9 cellular contexts compared by ENCODE assay signal in the genomic region with DNA sequence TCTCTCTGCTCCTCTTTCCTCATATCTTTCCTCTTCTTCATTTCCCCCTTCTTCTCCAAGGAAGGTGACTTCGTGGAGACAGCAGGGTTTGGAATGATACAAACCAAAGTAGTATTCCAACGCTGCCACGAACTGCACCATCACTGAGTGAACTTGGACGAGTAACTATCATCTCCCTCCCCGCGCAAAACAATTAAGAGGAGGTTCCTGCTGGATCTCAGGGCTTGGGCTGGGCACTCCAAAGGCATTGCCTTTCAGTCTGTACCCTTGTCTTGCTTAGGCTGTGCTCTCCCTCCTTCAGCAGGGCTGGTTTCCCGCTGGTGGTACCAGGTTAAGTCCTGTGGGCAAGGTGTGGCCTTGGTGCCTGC. TPM values are rescaled to one million over a fixed set of nuclear protein-coding genes. Genes with fewer than 3 reads are reported as not detected.
DNase-seq lines count a peak whose midpoint lies in the region; ATAC-seq, FAIRE-seq and TF ChIP-seq lines count a peak whose summit lies in the region.
"Had no signal": no experiment of that assay in that cellular context is flagged by ENCODE, and none has a peak within 500 bp of the region (broad histone marks: within the 10 kb centered on the region; RNA-seq: fewer than 3 reads in every experiment).

No MANE protein-coding gene starts in this region.

- H3K36me3 ChIP-seq in SK-N-SH (replicated peaks in 1 of 2; ENCODE audit: control insufficient read depth in 1 of 2, insufficient read depth in 2 of 2, low read length in 1 of 2), result no peaks in the 10 kb centered on the region
- H3K36me3 ChIP-seq in keratinocyte (ENCODE audit: control insufficient read depth in 2 of 2, extremely low read depth in 1 of 2, insufficient read depth in 2 of 2, low read length in 2 of 2), result no peaks in the 10 kb centered on the region
- no peaks in the 10 kb centered on the region for H3K36me3 ChIP-seq in mucosa of descending colon (ENCODE audit: low read depth)

- H3K4me3 Mint-ChIP-seq in activated naive CD8-positive, alpha-beta T cell, result peak overlapping the region; percentile 90
- H3K4me3 Mint-ChIP-seq in stimulated activated naive CD8-positive, alpha-beta T cell treated with anti-CD3 and anti-CD28 coated beads, Interleukin-15, amount 100 ng/mL, for 72 hours, result peak overlapping the region; percentile 84 to 86

- H4K20me1 ChIP-seq in SK-N-SH (ENCODE audit: insufficient read depth) (no peaks in the 10 kb centered on the region), keratinocyte (ENCODE audit: control insufficient read depth, extremely low read depth, insufficient read depth, low read length) (peaks cover 9% of the 10 kb centered on the region)

- H3K4me1 ChIP-seq in SK-N-SH (ENCODE audit: control insufficient read depth in 1 of 2, insufficient read depth in 2 of 2, low read depth in 1 of 2, low read length in 1 of 2) (peaks cover 4 to 32% of the 10 kb centered on the region in 2 experiments; a peak in 2 of 4 replicates), keratinocyte (ENCODE audit: control insufficient read depth, extremely low read depth, insufficient read depth, low read length) (peaks cover 31% of the 10 kb centered on the region), mucosa of descending colon (ENCODE audit: low read depth) (peaks cover 30% of the 10 kb centered on the region)

- H3K36me3 Mint-ChIP-seq in activated naive CD8-positive, alpha-beta T cell, result no peaks in the 10 kb centered on the region

- H3K9me3 Mint-ChIP-seq in activated naive CD8-positive, alpha-beta T cell (ENCODE audit: low read depth), result no peaks in the 10 kb centered on the region
- no peaks in the 10 kb centered on the region for H3K9me3 Mint-ChIP-seq in stimulated activated naive CD8-positive, alpha-beta T cell treated with anti-CD3 and anti-CD28 coated beads, Interleukin-15, amount 100 ng/mL, for 72 hours

- dilution Hi-C loops in keratinocyte (cut with MboI; ENCODE audit: extremely low pct_ligation_motif_present, low sequenced_read_pairs), result no loop called here

- H3K9me3 ChIP-seq in SK-N-SH (no peaks in the 10 kb centered on the region), keratinocyte (ENCODE audit: control insufficient read depth, low read depth, low read length) (no peaks in the 10 kb centered on the region), mucosa of descending colon (no peaks in the 10 kb centered on the region)

- 57% methylated on average over 7 of the region's 7 CpGs for WGBS in SK-N-SH (ENCODE audit: low lambda C conversion rate)

- FAIRE-seq in keratinocyte (lab: Jason Lieb, UNC), result no peak

- H3K4me2 ChIP-seq in SK-N-SH (peak overlapping the region; percentile 90), keratinocyte (ENCODE audit: control insufficient read depth, extremely low read depth, insufficient read depth, low read depth, low read length) (peak overlapping the region; percentile 92)

- TF ChIP-seq EP300 in SK-N-SH (IDR thresholded peaks at IDR 0.05; ENCODE audit: borderline replicate concordance in 1 of 2, low read depth in 1 of 2, low read length in 1 of 2), result no peak

- no peak overlapping the region for H3K27ac ChIP-seq in SK-N-SH (ENCODE audit: low read depth in 2 of 2, low read length in 1 of 2)
- H3K27ac ChIP-seq in keratinocyte (ENCODE audit: control insufficient read depth, insufficient read depth, low read length), result no peak overlapping the region

- TF ChIP-seq CTCF in SK-N-SH (IDR thresholded peaks at IDR 0.05) (no peak), keratinocyte (optimal IDR thresholded peaks at IDR 0.05 in 1 of 3, IDR thresholded peaks at IDR 0.05 in 1 of 3, conservative IDR thresholded peaks at IDR 0.05 in 1 of 3; ENCODE audit: extremely low read depth in 1 of 3, insufficient read depth in 2 of 3, low read length in 3 of 3) (no peak), mucosa of descending colon (IDR thresholded peaks at IDR 0.05) (no peak)

- H2AFZ ChIP-seq in SK-N-SH (ENCODE audit: low read depth) (peak overlapping the region; percentile 81), keratinocyte (ENCODE audit: control insufficient read depth, low read length) (peak overlapping the region; percentile 93)

- H3K79me2 ChIP-seq in SK-N-SH (ENCODE audit: insufficient read depth) (peaks cover 16% of the 10 kb centered on the region), keratinocyte (ENCODE audit: control insufficient read depth, insufficient read depth, low read length) (peaks cover 16% of the 10 kb centered on the region)

- H3K27me3 ChIP-seq in SK-N-SH (ENCODE audit: insufficient read depth) (peaks cover 10% of the 10 kb centered on the region; the same call in 1 of the 2 replicates), keratinocyte (ENCODE audit: control insufficient read depth, extremely low read depth, insufficient read depth, low read length) (peaks cover 13% of the 10 kb centered on the region)

- H3K27ac Mint-ChIP-seq in activated naive CD8-positive, alpha-beta T cell, result no peak overlapping the region
- no peak overlapping the region for H3K27ac Mint-ChIP-seq in stimulated activated naive CD8-positive, alpha-beta T cell treated with anti-CD3 and anti-CD28 coated beads, Interleukin-15, amount 100 ng/mL, for 72 hours

- peaks cover 13% of the 10 kb centered on the region for H3F3A ChIP-seq in SK-N-SH (replicated peaks; ENCODE audit: insufficient read depth)

- H3K27me3 Mint-ChIP-seq in activated naive CD8-positive, alpha-beta T cell, result peaks cover 13% of the 10 kb centered on the region
- peaks cover 54% of the 10 kb centered on the region for H3K27me3 Mint-ChIP-seq in stimulated activated naive CD8-positive, alpha-beta T cell treated with anti-CD3 and anti-CD28 coated beads, Interleukin-15, amount 100 ng/mL, for 72 hours

- peaks cover 33% of the 10 kb centered on the region for H3K4me1 Mint-ChIP-seq in activated naive CD8-positive, alpha-beta T cell (ENCODE audit: low read depth)
- H3K4me1 Mint-ChIP-seq in stimulated activated naive CD8-positive, alpha-beta T cell treated with anti-CD3 and anti-CD28 coated beads, Interleukin-15, amount 100 ng/mL, for 72 hours, result peaks cover 38% of the 10 kb centered on the region

- TF ChIP-seq RAD21 in SK-N-SH (IDR thresholded peaks at IDR 0.05; ENCODE audit: low read length), result no peak

- intact Hi-C loops in mucosa of descending colon (cut with DNase I, micrococcal nuclease), result no loop called here

- H3K4me3 ChIP-seq in SK-N-SH (ENCODE audit: low read depth in 2 of 2, low read length in 1 of 2), result peak overlapping the region; percentile 49 to 62
- peak overlapping the region; percentile 53 to 74 (median 63) for H3K4me3 ChIP-seq in keratinocyte (ENCODE audit: control insufficient read depth in 2 of 3, extremely low read depth in 1 of 3, insufficient read depth in 2 of 3, low read depth in 1 of 3, low read length in 3 of 3)
- H3K4me3 ChIP-seq in mucosa of descending colon, result no peak overlapping the region

- CTCF ChIA-PET in SK-N-SH (lab: Yijun Ruan, JAX), result interaction anchor here (0.9 to 23.6 kb wide), 2 partner anchors 9 to 114 kb away, joined by 3 to 824 read pairs; no protein-coding TSS in a partner anchor

- DNase-seq in SK-N-SH (no peak), keratinocyte (ENCODE audit: low read depth, low spot score) (no peak), mucosa of descending colon (no peak), kidney glomerular epithelial cell (lab: John Stamatoyannopoulos, UW) (no peak), AG08395 (ENCODE audit: low spot score) (no peak)
- DNase-seq in stimulated activated naive CD8-positive, alpha-beta T cell treated with anti-CD3 and anti-CD28 coated beads, Interleukin-15, amount 100 ng/mL, for 72 hours, result no peak

- no peak for ATAC-seq in SK-N-SH treated with all-trans-retinoic acid at 6 μM for 48 hours
- ATAC-seq in stimulated activated naive CD8-positive, alpha-beta T cell treated with anti-CD3 and anti-CD28 coated beads, Interleukin-15, amount 100 ng/mL, for 72 hours, result no peak
- no peak for ATAC-seq in mucosa of descending colon

- H3K9me1 ChIP-seq in keratinocyte (ENCODE audit: control insufficient read depth, extremely low read depth, insufficient read depth, low read length), result peaks cover 3% of the 10 kb centered on the region

- POLR2A ChIA-PET in SK-N-SH (lab: Yijun Ruan, JAX), result no interaction called here

- no peaks in the 10 kb centered on the region for H3K9me2 ChIP-seq in SK-N-SH

- H3K9ac ChIP-seq in SK-N-SH (no peak overlapping the region), keratinocyte (ENCODE audit: control insufficient read depth, extremely low read depth, insufficient read depth, low read length) (peak overlapping the region; percentile 59)

RNA-seq across cellular contexts. Expression of a gene that starts 0.8 kb away (rescaled TPM):
- not detected in 2 replicates for polyA plus RNA-seq in SK-N-SH (2012; rRNA removed)
- not detected in 2 replicates for polyA plus RNA-seq in SK-N-SH (2012; cell fraction: cytosol; rRNA removed)
- polyA plus RNA-seq in SK-N-SH (2012; cell fraction: nucleus; rRNA removed), result 0.05 TPM in 1 of 2 replicates, not detected in the other
- not detected in 3 replicates for polyA plus RNA-seq in keratinocyte
- not detected for polyA plus RNA-seq in keratinocyte (2011; ENCODE audit: low read depth)
- not detected in 2 replicates for polyA plus RNA-seq in keratinocyte (2011; cell fraction: cytosol; rRNA removed)
- polyA plus RNA-seq in keratinocyte (2011; cell fraction: nucleus; rRNA removed), result not detected in 2 replicates
- polyA plus RNA-seq in keratinocyte (2012; ENCODE audit: low replicate concordance), result not detected in 2 replicates
- not detected in 3 replicates for polyA minus RNA-seq in keratinocyte
- not detected for polyA minus RNA-seq in keratinocyte (2011; cell fraction: cytosol; rRNA and poly(A)+ RNA removed)
- polyA minus RNA-seq in keratinocyte (2011; cell fraction: nucleus; rRNA and poly(A)+ RNA removed), result not detected in 2 replicates
- total RNA-seq in mucosa of descending colon, result not detected
- total RNA-seq: mucosa of gallbladder had no signal

RNA-seq across cellular contexts. Expression of a gene that starts 3.2 kb away (rescaled TPM):
- polyA plus RNA-seq in SK-N-SH (2012; rRNA removed), result 11.4 and 12.3 TPM in 2 replicates
- 6.0 and 7.7 TPM in 2 replicates for polyA plus RNA-seq in SK-N-SH (2012; cell fraction: cytosol; rRNA removed)
- 34.4 and 36.9 TPM in 2 replicates for polyA plus RNA-seq in SK-N-SH (2012; cell fraction: nucleus; rRNA removed)
- polyA plus RNA-seq in keratinocyte, result 14.7 to 27.0 TPM (median 17.4 TPM) in 3 replicates
- polyA plus RNA-seq in keratinocyte (2011; ENCODE audit: low read depth), result 9.5 TPM
- 17.5 and 18.3 TPM in 2 replicates for polyA plus RNA-seq in keratinocyte (2011; cell fraction: cytosol; rRNA removed)
- 51.6 and 59.4 TPM in 2 replicates for polyA plus RNA-seq in keratinocyte (2011; cell fraction: nucleus; rRNA removed)
- polyA plus RNA-seq in keratinocyte (2012; ENCODE audit: low replicate concordance), result 18.5 and 35.6 TPM in 2 replicates
- polyA minus RNA-seq in keratinocyte, result 46.2 to 106 TPM (median 67.6 TPM) in 3 replicates
- 27.8 TPM for polyA minus RNA-seq in keratinocyte (2011; cell fraction: cytosol; rRNA and poly(A)+ RNA removed)
- 62.0 and 97.2 TPM in 2 replicates for polyA minus RNA-seq in keratinocyte (2011; cell fraction: nucleus; rRNA and poly(A)+ RNA removed)
- 10 to 100 TPM; 51.9 to 67.8 (median 62.9) TPM for total RNA-seq in mucosa of descending colon

RNA-seq across cellular contexts. Expression of a gene that starts 16.0 kb away (rescaled TPM):
- polyA plus RNA-seq in SK-N-SH (2012; rRNA removed) (0.25 and 0.29 TPM in 2 replicates), keratinocyte (0.10 to 0.42 TPM (median 0.26 TPM) in 3 replicates)
- 0.09 and 0.17 TPM in 2 replicates for polyA plus RNA-seq in SK-N-SH (2012; cell fraction: cytosol; rRNA removed)
- 0.05 and 0.13 TPM in 2 replicates for polyA plus RNA-seq in SK-N-SH (2012; cell fraction: nucleus; rRNA removed)
- polyA plus RNA-seq in keratinocyte (2011; ENCODE audit: low read depth), result 0.77 TPM
- 0.06 and 0.25 TPM in 2 replicates for polyA plus RNA-seq in keratinocyte (2011; cell fraction: cytosol; rRNA removed)
- 0.16 TPM in 1 of 2 replicates, not detected in the other for polyA plus RNA-seq in keratinocyte (2011; cell fraction: nucleus; rRNA removed)
- 0.08 and 1.5 TPM in 2 replicates for polyA plus RNA-seq in keratinocyte (2012; ENCODE audit: low replicate concordance)
- 0.46 TPM in 1 of 3 replicates, not detected in the others for polyA minus RNA-seq in keratinocyte
- not detected for polyA minus RNA-seq in keratinocyte (2011; cell fraction: cytosol; rRNA and poly(A)+ RNA removed)
- polyA minus RNA-seq in keratinocyte (2011; cell fraction: nucleus; rRNA and poly(A)+ RNA removed), result not detected in 2 replicates
- under 1 TPM in 1 of 3 donors, not detected in 2; 0.22 TPM for total RNA-seq in mucosa of descending colon
- total RNA-seq: mucosa of gallbladder had no signal
